12 cellular contexts compared by ENCODE assay signal in the genomic region with DNA sequence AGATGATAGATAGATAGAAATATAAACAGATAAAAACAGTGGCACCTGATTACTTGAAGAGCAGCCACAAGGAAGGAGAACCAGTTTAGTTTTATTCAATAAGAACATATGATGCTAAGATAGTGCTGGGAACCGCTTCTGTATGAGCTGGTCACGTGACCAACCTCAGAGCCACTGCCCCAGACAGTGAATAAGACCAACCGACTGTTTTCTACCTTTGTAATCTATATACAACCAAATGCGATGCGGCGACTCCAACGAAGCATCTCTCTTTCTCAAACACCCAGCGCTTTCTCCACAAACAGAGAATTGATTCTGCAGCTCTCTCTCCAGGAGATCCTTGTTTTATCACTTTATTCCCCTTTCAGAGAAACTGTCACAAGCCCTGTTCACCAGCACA. TPM values are rescaled to one million over a fixed set of nuclear protein-coding genes. Genes with fewer than 3 reads are reported as not detected.
DNase-seq lines count a peak whose midpoint lies in the region; ATAC-seq and TF ChIP-seq lines count a peak whose summit lies in the region.
"Had no signal": no experiment of that assay in that cellular context is flagged by ENCODE, and none has a peak within 500 bp of the region (broad histone marks: within the 10 kb centered on the region; RNA-seq: fewer than 3 reads in every experiment).

No MANE protein-coding gene starts in this region.

- intact Hi-C loops in left ventricle myocardium inferior (cut with micrococcal nuclease) (no loop called here), prostate gland (cut with DNase I) (no loop called here)

- no peak for TF ChIP-seq RAD21 in Ishikawa (IDR thresholded peaks at IDR 0.05; ENCODE audit: low read depth)

- peak overlapping the region; percentile 42 for H3K4me3 ChIP-seq in left ventricle myocardium inferior
- no peak overlapping the region for H3K4me3 ChIP-seq in prostate gland

- no peaks in the 10 kb centered on the region for H3K36me3 ChIP-seq in left ventricle myocardium inferior
- H3K36me3 ChIP-seq in prostate gland, result no peaks in the 10 kb centered on the region

- TF ChIP-seq POLR2A in prostate gland (IDR thresholded peaks at IDR 0.05), result no peak

- DNase-seq in amniotic epithelial cell (ENCODE audit: low read depth) (peak; percentile 23), left ventricle myocardium inferior (no peak), prostate gland (ENCODE audit: low spot score) (peak; percentile 36), middle frontal gyrus (ENCODE audit: extremely low spot score, low spot score) (no peak), islet precursor cell (no peak), NCI-H1048 (lab: John Stamatoyannopoulos, UW) (no peak)
- DNase-seq: activated CD4-positive, alpha-beta T cell treated with anti-CD3 and anti-CD28 coated beads for 4 hours; activated gamma-delta T cell; CD4-positive, alpha-beta T cell; GOT3 had no signal

- H3K27ac ChIP-seq in left ventricle myocardium inferior (replicated peaks) (no peak overlapping the region), prostate gland (no peak overlapping the region)

- H3K4me1 ChIP-seq in left ventricle myocardium inferior (peaks cover 17% of the 10 kb centered on the region), prostate gland (replicated peaks) (no peaks in the 10 kb centered on the region)

- no peak for TF ChIP-seq EP300 in Ishikawa (IDR thresholded peaks at IDR 0.05; ENCODE audit: borderline replicate concordance)

- 12% methylated on average over 8 of the region's 8 CpGs for whole genome bisulfite sequencing in prostate gland

- H3K27me3 ChIP-seq in left ventricle myocardium inferior (ENCODE audit: low read depth), result no peaks in the 10 kb centered on the region
- no peaks in the 10 kb centered on the region for H3K27me3 ChIP-seq in prostate gland (replicated peaks; ENCODE audit: insufficient read depth)

- TF ChIP-seq CTCF in left ventricle myocardium inferior (IDR thresholded peaks at IDR 0.05; ENCODE audit: borderline replicate concordance) (no peak), prostate gland (IDR thresholded peaks at IDR 0.05) (no peak)

- ATAC-seq in activated CD4-positive, CD25-positive, alpha-beta regulatory T cell treated with anti-CD3 and anti-CD28 coated beads, Interleukin-2, amount 50 U/mL, for 24 hours, result no peak

- H3K9me3 ChIP-seq in left ventricle myocardium inferior (replicated peaks), result no peaks in the 10 kb centered on the region
- H3K9me3 ChIP-seq in prostate gland, result no peaks in the 10 kb centered on the region

TF ChIP-seq in Ishikawa, 13 proteins besides CTCF, POLR2A, EP300 and RAD21:
- TF ChIP-seq NFIC (IDR thresholded peaks at IDR 0.05) (no peak), EGR1 (IDR thresholded peaks at IDR 0.05) (no peak), TCF12 (IDR thresholded peaks at IDR 0.05; ENCODE audit: low read depth) (no peak), MAX (IDR thresholded peaks at IDR 0.05) (no peak), TEAD4 (IDR thresholded peaks at IDR 0.05) (no peak), REST (IDR thresholded peaks at IDR 0.05; ENCODE audit: low read depth) (no peak)
- TF ChIP-seq, protein P1, sequence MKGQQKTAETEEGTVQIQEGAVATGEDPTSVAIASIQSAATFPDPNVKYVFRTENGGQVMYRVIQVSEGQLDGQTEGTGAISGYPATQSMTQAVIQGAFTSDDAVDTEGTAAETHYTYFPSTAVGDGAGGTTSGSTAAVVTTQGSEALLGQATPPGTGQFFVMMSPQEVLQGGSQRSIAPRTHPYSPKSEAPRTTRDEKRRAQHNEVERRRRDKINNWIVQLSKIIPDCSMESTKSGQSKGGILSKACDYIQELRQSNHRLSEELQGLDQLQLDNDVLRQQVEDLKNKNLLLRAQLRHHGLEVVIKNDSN (IDR thresholded peaks at IDR 0.05), result peak; percentile 62; the same call in 1 of the 2 replicates

RNA-seq across cellular contexts. Expression of gene JCAD, which starts 55.5 kb away (rescaled TPM):
- 23.5 TPM for total RNA-seq in left ventricle myocardium inferior
- 100 to 1,000 TPM in 1 of 2 donors, 1 to 10 TPM in 1; 8.3 to 113 TPM for total RNA-seq in prostate gland
- total RNA-seq: CD4-positive, alpha-beta T cell had no signal

Comparison
In these comparisons a context has a peak if more than half of its experiments do, and no peak if none do; other contexts are left out.
1. DNase-seq: peak in amniotic epithelial cell (single experiment) and prostate gland (single experiment); none in left ventricle myocardium inferior (single experiment), middle frontal gyrus (single experiment), islet precursor cell (single experiment) and NCI-H1048 (single experiment).